Comparison of ENCODE assay signal across 11 cellular contexts in the genomic region with DNA sequence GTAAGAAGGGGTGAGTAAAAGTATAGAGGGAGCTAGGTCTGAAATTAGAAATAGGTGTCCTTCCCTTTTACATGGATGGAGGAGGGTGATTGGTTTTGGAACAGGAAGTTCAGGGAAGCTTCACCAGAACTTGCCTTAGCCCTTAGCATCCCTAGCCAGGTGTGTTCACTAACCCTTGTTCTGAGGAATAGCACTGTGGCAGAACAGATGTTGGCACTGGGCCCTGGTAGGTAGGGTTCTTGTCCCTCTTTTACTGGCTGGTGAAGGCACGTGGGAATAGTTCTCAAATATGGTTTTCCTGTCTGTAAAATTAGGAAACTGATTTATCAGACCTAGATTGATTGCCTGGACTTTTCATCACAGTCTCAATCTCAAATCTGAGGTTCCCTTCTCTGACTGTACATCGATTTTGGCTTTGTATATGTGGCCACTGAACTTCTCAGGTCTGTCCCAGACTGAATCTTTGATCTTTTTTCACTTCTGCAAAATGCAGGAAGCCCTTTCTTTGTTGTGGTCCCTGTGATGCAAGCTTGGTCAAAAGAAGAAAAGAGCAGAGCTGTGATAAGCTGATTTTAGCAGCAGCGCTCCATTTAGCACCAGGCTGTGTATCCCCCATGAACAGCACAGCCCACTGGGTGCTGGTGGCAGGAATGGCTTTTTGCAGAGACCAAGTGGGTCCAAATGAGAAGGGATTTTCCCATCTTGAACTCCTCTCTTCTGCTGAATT.
DNase-seq lines count a peak whose midpoint lies in the region; ATAC-seq and TF ChIP-seq lines count a peak whose summit lies in the region.
"Had no signal": no experiment of that assay in that cellular context is flagged by ENCODE, and none has a peak within 500 bp of the region (broad histone marks: within the 10 kb centered on the region; RNA-seq: fewer than 3 reads in every experiment).

No MANE protein-coding gene starts in this region.

- H3K4me3 Mint-ChIP-seq in HFFc6, result no peak overlapping the region

- DNase-seq in medulla oblongata (ENCODE audit: extremely low spot score) (peak; percentile 28), caudate nucleus (lab: John Stamatoyannopoulos, UW) (no peak), NCI-H1105 (lab: John Stamatoyannopoulos, UW) (no peak), HFFc6 (no peak), left ventricle myocardium inferior (no peak)
- DNase-seq: activated naive CD4-positive, alpha-beta T cell had no signal

- H3K4me1 ChIP-seq in left ventricle myocardium inferior, result no peaks in the 10 kb centered on the region

- H3K4me1 Mint-ChIP-seq in HFFc6 (ENCODE audit: low read depth), result peaks cover 6% of the 10 kb centered on the region; the same call in 1 of the 2 replicates

- no peaks in the 10 kb centered on the region for H3K9me3 Mint-ChIP-seq in HFFc6

- H3K27me3 ChIP-seq in left ventricle myocardium inferior (ENCODE audit: low read depth), result peaks cover 5% of the 10 kb centered on the region

- peaks cover 5% of the 10 kb centered on the region for H3K9me3 ChIP-seq in left ventricle myocardium inferior (replicated peaks)
- H3K9me3 ChIP-seq: thoracic aorta had no signal

- H3K36me3 ChIP-seq in left ventricle myocardium inferior, result no peaks in the 10 kb centered on the region
- H3K36me3 ChIP-seq: thoracic aorta had no signal

- H3K27ac ChIP-seq in caudate nucleus (ENCODE audit: low read depth, low read length) (no peak overlapping the region), left ventricle myocardium inferior (replicated peaks) (no peak overlapping the region)
- H3K27ac ChIP-seq: RWPE1, thoracic aorta had no signal

- peak; percentile 84 for ATAC-seq in GM18861 (IDR thresholded peaks at IDR 0.05; ENCODE audit: unreplicated experiment)
- ATAC-seq in GM21717 (IDR thresholded peaks at IDR 0.05; ENCODE audit: unreplicated experiment), result peak; percentile 90
- ATAC-seq in HG03521 (IDR thresholded peaks at IDR 0.05; ENCODE audit: unreplicated experiment), result peak; percentile 80

- intact Hi-C loops in left ventricle myocardium inferior (cut with micrococcal nuclease), result no loop called here

- H3K36me3 Mint-ChIP-seq in HFFc6 (ENCODE audit: low read depth), result no peaks in the 10 kb centered on the region

- H3K27me3 Mint-ChIP-seq in HFFc6 (ENCODE audit: insufficient read depth), result no peaks in the 10 kb centered on the region

- no peak overlapping the region for H3K4me3 ChIP-seq in left ventricle myocardium inferior
- H3K4me3 ChIP-seq: thoracic aorta had no signal

- no peak overlapping the region for H3K27ac Mint-ChIP-seq in HFFc6

- no peak for TF ChIP-seq CTCF in HFFc6 (IDR thresholded peaks at IDR 0.05)
- TF ChIP-seq CTCF in left ventricle myocardium inferior (IDR thresholded peaks at IDR 0.05; ENCODE audit: borderline replicate concordance), result no peak
